ENCODE assay signal across 7 cellular contexts in genomic region chr2:242069938-242070395, GRCh38.
DNase-seq lines count a peak whose midpoint lies in the region; ATAC-seq, FAIRE-seq and TF ChIP-seq lines count a peak whose summit lies in the region.
"Not testable (repeated sequence)": the region's sequence is repeated elsewhere in the genome, so short reads cannot be mapped to it uniquely, and the experiment has no call there.

No MANE protein-coding gene starts in this region.

- not testable (repeated sequence) for H4K20me1 ChIP-seq in GM23248 (ENCODE audit: insufficient read depth); astrocyte (ENCODE audit: insufficient read depth, low read length); HepG2 (ENCODE audit: insufficient read depth, low read length)

- not testable (repeated sequence) for H3K36me3 Mint-ChIP-seq in astrocyte (ENCODE audit: low read depth, unreplicated experiment)

- BruUV-seq in HepG2 (replicated peaks; lab: Mats Ljungman, UMichigan): not testable (repeated sequence)

- not testable (repeated sequence) for H3K27me3 ChIP-seq in GM23248 (replicated peaks; ENCODE audit: insufficient read depth); astrocyte (ENCODE audit: insufficient read depth, low read length); HepG2 (ENCODE audit: control insufficient read depth in 1 of 2, insufficient read depth in 2 of 2, low read length in 2 of 2)
- H3K27me3 ChIP-seq in gastroesophageal sphincter: peaks cover 47% of the 10 kb centered on the region

- peaks cover 16% of the 10 kb centered on the region for H3K4me1 ChIP-seq in GM23248 (ENCODE audit: insufficient read depth)
- H3K4me1 ChIP-seq in astrocyte (ENCODE audit: insufficient read depth, low read length); gastroesophageal sphincter: not testable (repeated sequence)
- peaks cover 45% of the 10 kb centered on the region for H3K4me1 ChIP-seq in HepG2 (ENCODE audit: insufficient read depth, low read length)

- FAIRE-seq in astrocyte (lab: Jason Lieb, UNC): peak; percentile 86
- FAIRE-seq in endometrium (lab: Jason Lieb, UNC): peak; percentile 66
- peak; percentile 99 for FAIRE-seq in HepG2 (lab: Jason Lieb, UNC)

- intact Hi-C loops in HepG2 (cut with micrococcal nuclease; ENCODE audit: unreplicated experiment): not testable (repeated sequence)

- TF ChIP-seq POLR2A in gastroesophageal sphincter (IDR thresholded peaks at IDR 0.05); HepG2 (IDR thresholded peaks at IDR 0.05; ENCODE audit: insufficient read depth in 1 of 2, low read depth in 2 of 2, low read length in 2 of 2): not testable (repeated sequence)

- H3K27ac ChIP-seq in GM23248 (peak overlapping the region; percentile 59), gastroesophageal sphincter (peak overlapping the region in 1 of 4 donors; percentile 23), HepG2 (ENCODE audit: extremely low read length, insufficient read depth, low read length) (peak overlapping the region; percentile 76)
- not testable (repeated sequence) for H3K27ac ChIP-seq in astrocyte (ENCODE audit: low read depth, low read length)

- H3K36me3 ChIP-seq in GM23248 (ENCODE audit: low read depth); astrocyte (ENCODE audit: insufficient read depth, low read length); gastroesophageal sphincter; HepG2 (replicated peaks in 1 of 2; ENCODE audit: control insufficient read depth in 1 of 2, insufficient read depth in 2 of 2, low read length in 2 of 2): not testable (repeated sequence)

- H3K9me3 Mint-ChIP-seq in astrocyte (ENCODE audit: unreplicated experiment): not testable (repeated sequence)

- peak overlapping the region; percentile 35; the same call in 1 of the 2 replicates for H3K9ac ChIP-seq in GM23248
- not testable (repeated sequence) for H3K9ac ChIP-seq in astrocyte (ENCODE audit: low read length)
- H3K9ac ChIP-seq in HepG2 (ENCODE audit: insufficient read depth, low read depth, low read length): peak overlapping the region; percentile 71

- H3K4me2 ChIP-seq in GM23248 (ENCODE audit: unreplicated experiment) (peak overlapping the region; percentile 32), astrocyte (ENCODE audit: low read length) (peak overlapping the region; percentile 65), HepG2 (ENCODE audit: low read depth, low read length) (peak overlapping the region; percentile 56)

- H3K27me3 Mint-ChIP-seq in astrocyte (ENCODE audit: low read depth, unreplicated experiment): peaks cover 38% of the 10 kb centered on the region

- not testable (repeated sequence) for H3K4me1 Mint-ChIP-seq in astrocyte (ENCODE audit: low read depth, unreplicated experiment)

- peak overlapping the region; percentile 75 for H3K27ac Mint-ChIP-seq in astrocyte (ENCODE audit: unreplicated experiment)

- TF ChIP-seq RAD21 in HepG2 (CRISPR knock-in tag; IDR thresholded peaks at IDR 0.05): not testable (repeated sequence)

- POLR2A ChIA-PET in HepG2 (lab: Yijun Ruan, JAX): interaction anchor here (0.8 to 1.1 kb wide), 2 partner anchors 11 to 16 kb away, joined by 3 read pairs; no protein-coding TSS in a partner anchor

- H3F3A ChIP-seq in GM23248 (ENCODE audit: insufficient read depth): not testable (repeated sequence)

- in situ Hi-C loops in GM23248 (cut with MboI); HepG2 (cut with HindIII; ENCODE audit: extremely low pct_ligation_motif_present, low pct_unique_long_range_greater_than_20kb): not testable (repeated sequence)

- H3K9me3 ChIP-seq in GM23248 (ENCODE audit: low read depth); astrocyte (ENCODE audit: insufficient read depth, low read depth, low read length); gastroesophageal sphincter; HepG2 (ENCODE audit: low read length): not testable (repeated sequence)

- 1% methylated on average over 12 of the region's 12 CpGs for WGBS in GM23248 (ENCODE audit: low coverage in 1 of 2, low lambda C conversion rate in 2 of 2, missing lambda C conversion rate in 2 of 2), 2 experiments
- WGBS in gastroesophageal sphincter (ENCODE audit: low coverage in 1 of 2), 2 donors: 33 to 38% methylated on average over 3 to 10 of the region's 12 CpGs
- WGBS in HepG2 (ENCODE audit: low lambda C conversion rate): 2% methylated on average over 12 of the region's 12 CpGs

- TF ChIP-seq CTCF in astrocyte (IDR thresholded peaks at IDR 0.05; ENCODE audit: insufficient read depth, low read depth, low read length); gastroesophageal sphincter (IDR thresholded peaks at IDR 0.05); HepG2 (CRISPR knock-in tag; IDR thresholded peaks at IDR 0.05): not testable (repeated sequence)

- ATAC-seq in gastroesophageal sphincter: peak; percentile 75
- peak; percentile 91 for ATAC-seq in HepG2

- CTCF ChIA-PET in HepG2 (lab: Yijun Ruan, JAX; ENCODE audit: low intra/inter-chr PET ratio, low total read pairs): not testable (repeated sequence)

- not testable (repeated sequence) for H3K4me3 Mint-ChIP-seq in astrocyte (ENCODE audit: unreplicated experiment)

- peak; percentile 79 for DNase-seq in GM23248
- peak; percentile 50 for DNase-seq in NCI-H2227 (lab: John Stamatoyannopoulos, UW; ENCODE audit: unreplicated experiment)
- DNase-seq in astrocyte (ENCODE audit: low read depth): peak; percentile 60
- peak; percentile 88 for DNase-seq in HepG2 (ENCODE audit: low spot score)
- DNase-seq in retina: peak; percentile 35

- not testable (repeated sequence) for H3K79me2 ChIP-seq in GM23248 (ENCODE audit: insufficient read depth); astrocyte (ENCODE audit: insufficient read depth, low read length); HepG2 (ENCODE audit: insufficient read depth, low read length)

- not testable (repeated sequence) for TF ChIP-seq EP300 in gastroesophageal sphincter (IDR thresholded peaks at IDR 0.05); HepG2 (CRISPR knock-in tag; IDR thresholded peaks at IDR 0.05; ENCODE audit: borderline replicate concordance)
- peak in 1 of 2 experiments; percentile 66; a peak in 2 of 4 replicates for TF ChIP-seq EP300 in HepG2 (IDR thresholded peaks at IDR 0.05; ENCODE audit: low read depth in 2 of 2, low read length in 2 of 2)

- H3K4me3 ChIP-seq in GM23248; astrocyte (ENCODE audit: insufficient read depth, low read depth, low read length); gastroesophageal sphincter: not testable (repeated sequence)
- peak overlapping the region in 1 of 3 experiments; percentile 38; a peak in 2 of 6 replicates for H3K4me3 ChIP-seq in HepG2 (replicated peaks in 1 of 3; ENCODE audit: insufficient read depth in 1 of 3, low read depth in 2 of 3, low read length in 3 of 3)

- not testable (repeated sequence) for H3K9me2 ChIP-seq in GM23248 (ENCODE audit: insufficient read depth)

- peak overlapping the region; percentile 68 for H2AFZ ChIP-seq in GM23248
- H2AFZ ChIP-seq in astrocyte (ENCODE audit: low read depth, low read length); HepG2 (ENCODE audit: low read length): not testable (repeated sequence)

TF ChIP-seq in HepG2, 621 proteins besides CTCF, POLR2A, EP300 and RAD21 (continues in another document):
- TF ChIP-seq SALL1 (CRISPR knock-in tag; IDR thresholded peaks at IDR 0.05): peak; percentile 43; the same call in 1 of the 2 replicates
- peak; percentile 81 for TF ChIP-seq NCOA2 (CRISPR knock-in tag; IDR thresholded peaks at IDR 0.05)
- peak; percentile 74 for TF ChIP-seq MED1 (CRISPR knock-in tag; IDR thresholded peaks at IDR 0.05)
- not testable (repeated sequence) for TF ChIP-seq SOX6 (IDR thresholded peaks at IDR 0.05)
- peak; percentile 92 for TF ChIP-seq SOX6 (CRISPR knock-in tag; IDR thresholded peaks at IDR 0.05)
- peak; percentile 89 for TF ChIP-seq FOSL2 (CRISPR knock-in tag; IDR thresholded peaks at IDR 0.05)
- TF ChIP-seq SOX13 (IDR thresholded peaks at IDR 0.05): peak; percentile 57
- peak in 1 of 2 experiments; percentile 87; a peak in 2 of 4 replicates for TF ChIP-seq SOX13 (CRISPR knock-in tag; conservative IDR thresholded peaks at IDR 0.05 in 1 of 2, IDR thresholded peaks at IDR 0.05 in 1 of 2)
- TF ChIP-seq ZBTB43 (CRISPR knock-in tag; conservative IDR thresholded peaks at IDR 0.05): peak; percentile 70; the same call in 1 of the 2 replicates
- TF ChIP-seq GATAD2A (CRISPR knock-in tag; IDR thresholded peaks at IDR 0.05): peak; percentile 67
- peak in 1 of 2 experiments; percentile 21; a peak in 1 of 4 replicates for TF ChIP-seq HMGXB4 (CRISPR knock-in tag; IDR thresholded peaks at IDR 0.05; ENCODE audit: borderline replicate concordance in 1 of 2, low read depth in 1 of 2)
- TF ChIP-seq DMAP1 (CRISPR knock-in tag; IDR thresholded peaks at IDR 0.05): peak; percentile 52; the same call in 1 of the 2 replicates

Comparison
In these comparisons a context has a peak if more than half of its experiments do, and no peak if none do; other contexts are left out.
1. DNase-seq: peak in every context shown above with its lines; median percentile 88 in HepG2; 79 in GM23248; 60 in astrocyte; 50 in NCI-H2227; 35 in retina.